ENCODE assay signal across 16 cellular contexts in genomic region chr15:95458736-95459135, GRCh38.
"Had no signal": no experiment of that assay in that cellular context is flagged by ENCODE, and none has a peak within 500 bp of the region (broad histone marks: within the 10 kb centered on the region; RNA-seq: fewer than 3 reads in every experiment).

No MANE protein-coding gene starts in this region.

- H3K9me3 ChIP-seq: ascending aorta, upper lobe of right lung had no signal

- H3K79me2 ChIP-seq: parathyroid adenoma had no signal

- H3K4me3 ChIP-seq: ascending aorta, SK-N-MC, upper lobe of right lung had no signal

- H3K27ac ChIP-seq: epithelial cell of prostate, SK-N-MC, upper lobe of right lung had no signal

- FAIRE-seq: bronchial epithelial cell, colon had no signal

- H3K9ac ChIP-seq: parathyroid adenoma had no signal

- DNase-seq: activated CD4-positive, alpha-beta T cell treated with anti-CD3 and anti-CD28 coated beads for 4 hours; activated CD8-positive, alpha-beta memory T cell treated with anti-CD3 and anti-CD28 coated beads, Interleukin-2, amount 50 U/mL, for 48 hours; activated CD8-positive, alpha-beta T cell treated with anti-CD3 and anti-CD28 coated beads, Interleukin-2, amount 10 ng/mL, durations not matched to agents 7 days and 5 days; activated naive CD8-positive, alpha-beta T cell treated with anti-CD3 and anti-CD28 coated beads, Interleukin-2, amount 10 ng/mL, durations not matched to agents 7 days and 5 days; immature natural killer cell; left colon; stimulated activated CD4-positive, alpha-beta T cell treated with anti-CD3 and anti-CD28 coated beads, Interleukin-2, amount 100 ng/mL, for 24 hours; stimulated activated naive B cell treated with anti-CD40 and anti-IgM and Interleukin-4, amounts not matched to agents 10 μg/mL and 1 μg/mL and 100 μg/mL, for 72 hours; T-helper 1 cell; upper lobe of right lung had no signal

- H2AFZ ChIP-seq: parathyroid adenoma had no signal

- ATAC-seq: activated CD8-positive, alpha-beta T cell treated with anti-CD3 and anti-CD28 coated beads, Interleukin-2, amount 10 ng/mL, durations not matched to agents 7 days and 5 days; left colon; stimulated activated naive B cell treated with anti-CD40 and anti-IgM and Interleukin-4, amounts not matched to agents 10 μg/mL and 1 μg/mL and 100 μg/mL, for 72 hours; upper lobe of right lung had no signal

- H3K4me1 ChIP-seq: parathyroid adenoma, upper lobe of right lung had no signal

- H3K27me3 ChIP-seq: ascending aorta, upper lobe of right lung had no signal

- H3K36me3 ChIP-seq: ascending aorta, upper lobe of right lung had no signal
